Comparison of ENCODE assay signal across 10 cellular contexts in genomic region chr15:41569232-41569631, GRCh38. TPM values are rescaled to one million over a fixed set of nuclear protein-coding genes. Genes with fewer than 3 reads are reported as not detected.
DNase-seq lines count a peak whose midpoint lies in the region; TF ChIP-seq lines count a peak whose summit lies in the region.
"Not testable (repeated sequence)": the region's sequence is repeated elsewhere in the genome, so short reads cannot be mapped to it uniquely, and the experiment has no call there.
"Had no signal": no experiment of that assay in that cellular context is flagged by ENCODE, and none has a peak within 500 bp of the region (broad histone marks: within the 10 kb centered on the region; RNA-seq: fewer than 3 reads in every experiment).

No MANE protein-coding gene starts in this region.

- not testable (repeated sequence) for DNase-seq in Caco-2; caudate nucleus (lab: John Stamatoyannopoulos, UW); endothelial cell (ENCODE audit: low spot score); neural progenitor cell (ENCODE audit: low spot score)

- H3F3A ChIP-seq in neural progenitor cell (ENCODE audit: low read depth): peaks cover 41% of the 10 kb centered on the region

- H3K4me1 Mint-ChIP-seq in Caco-2 (ENCODE audit: low read depth, unreplicated experiment): peaks cover 36% of the 10 kb centered on the region
- H3K4me1 Mint-ChIP-seq in endothelial cell (ENCODE audit: unreplicated experiment): peaks cover 45% of the 10 kb centered on the region
- H3K4me1 Mint-ChIP-seq in neural progenitor cell: peaks cover 42% of the 10 kb centered on the region

- not testable (repeated sequence) for H4K20me1 ChIP-seq in neural progenitor cell (ENCODE audit: low read depth)

- not testable (repeated sequence) for H3K9me3 Mint-ChIP-seq in Caco-2 (ENCODE audit: unreplicated experiment); endothelial cell (ENCODE audit: unreplicated experiment); neural progenitor cell

- peak overlapping the region; percentile 99 for H3K27ac ChIP-seq in HUES64 (ENCODE audit: low read depth, low read length)
- H3K27ac ChIP-seq in caudate nucleus (ENCODE audit: low read depth, low read length): peak overlapping the region; percentile 63
- peak overlapping the region; percentile 43 for H3K27ac ChIP-seq in iPS-20b (ENCODE audit: low read length)
- peak overlapping the region; percentile 98 for H3K27ac ChIP-seq in mesodermal cell (ENCODE audit: low read depth, low read length, severe bottlenecking)
- H3K27ac ChIP-seq in neural progenitor cell: peak overlapping the region; percentile 99
- peak overlapping the region; percentile 52 for H3K27ac ChIP-seq in subcutaneous abdominal adipose tissue (ENCODE audit: low read depth, low read length)

- H3K4me2 ChIP-seq in neural progenitor cell: peak overlapping the region; percentile 81

- WGBS in HUES64: 100% methylated on average over 1 of the region's 1 CpG
- 100% methylated on average over 1 of the region's 1 CpG; no CpG with 5 or more reads in 1 of the 2 experiments for WGBS in mesodermal cell (ENCODE audit: insufficient coverage in 2 of 2), 2 experiments

- not testable (repeated sequence) for H3K4me3 Mint-ChIP-seq in Caco-2 (ENCODE audit: unreplicated experiment); neural progenitor cell
- peak overlapping the region; percentile 32 for H3K4me3 Mint-ChIP-seq in endothelial cell (ENCODE audit: unreplicated experiment)

- H3K36me3 ChIP-seq in Caco-2 (ENCODE audit: control insufficient read depth, insufficient read depth, low read length); neural progenitor cell: not testable (repeated sequence)
- H3K36me3 ChIP-seq in HUES64 (ENCODE audit: insufficient read depth, low read length) (peaks cover 76% of the 10 kb centered on the region), iPS-20b (ENCODE audit: insufficient read depth, low read depth, low read length) (peaks cover 80% of the 10 kb centered on the region), mesodermal cell (ENCODE audit: control insufficient read depth, insufficient read depth, low read length) (peaks cover 76% of the 10 kb centered on the region), subcutaneous abdominal adipose tissue (ENCODE audit: control insufficient read depth in 5 of 5, insufficient read depth in 5 of 5, low read length in 5 of 5) (peaks cover 2 to 63% (median 44%) of the 10 kb centered on the region in 5 donors)

- intact Hi-C loops in Caco-2 (cut with micrococcal nuclease; ENCODE audit: unreplicated experiment): loop anchor here (5.0 kb wide), 1 partner anchor 93 kb away; the partner anchor contains the start of gene MGA

- H3K4me1 ChIP-seq in Caco-2: peaks cover 46% of the 10 kb centered on the region
- H3K4me1 ChIP-seq in HUES64 (ENCODE audit: insufficient read depth, low read length): peaks cover 44% of the 10 kb centered on the region
- H3K4me1 ChIP-seq in iPS-20b (ENCODE audit: insufficient read depth, low read length): peaks cover 41% of the 10 kb centered on the region
- H3K4me1 ChIP-seq in mesodermal cell (ENCODE audit: control insufficient read depth, insufficient read depth, low read length, poor library complexity, severe bottlenecking): peaks cover 53% of the 10 kb centered on the region
- H3K4me1 ChIP-seq in neural progenitor cell: peaks cover 51% of the 10 kb centered on the region
- peaks cover 6 to 63% (median 44%) of the 10 kb centered on the region in 5 donors for H3K4me1 ChIP-seq in subcutaneous abdominal adipose tissue (ENCODE audit: control insufficient read depth in 5 of 5, insufficient read depth in 5 of 5, low read length in 5 of 5)

- not testable (repeated sequence) for H3K27me3 ChIP-seq in Caco-2 (replicated peaks; ENCODE audit: control insufficient read depth, insufficient read depth, low read length); HUES64 (ENCODE audit: insufficient read depth, low read length); iPS-20b (ENCODE audit: insufficient read depth, low read length); neural progenitor cell; subcutaneous abdominal adipose tissue (ENCODE audit: control insufficient read depth in 5 of 5, insufficient read depth in 4 of 5, low read length in 5 of 5)

- POLR2A ChIA-PET in Caco-2 (lab: Charles Lee): interaction anchor here (0.6 to 1.7 kb wide), 3 partner anchors 16 to 53 kb away, joined by 3 to 17 read pairs (median 8); no protein-coding TSS in a partner anchor

- not testable (repeated sequence) for H2AFZ ChIP-seq in neural progenitor cell (replicated peaks)

- not testable (repeated sequence) for H3K9me3 ChIP-seq in Caco-2; HUES64 (ENCODE audit: insufficient read depth, low read depth, low read length); iPS-20b (ENCODE audit: insufficient read depth, low read depth, low read length); mesodermal cell (ENCODE audit: control insufficient read depth, low read length); neural progenitor cell (ENCODE audit: low read depth); subcutaneous abdominal adipose tissue (ENCODE audit: control insufficient read depth in 5 of 5, low read length in 5 of 5)

- BruUV-seq in Caco-2 (replicated peaks; lab: Mats Ljungman, UMichigan): not testable (repeated sequence)

- H3K36me3 Mint-ChIP-seq in Caco-2 (ENCODE audit: insufficient read depth, unreplicated experiment) (peaks cover 40% of the 10 kb centered on the region), endothelial cell (ENCODE audit: low read depth, unreplicated experiment) (peaks cover 37% of the 10 kb centered on the region)
- not testable (repeated sequence) for H3K36me3 Mint-ChIP-seq in neural progenitor cell

- peaks cover 25% of the 10 kb centered on the region for H3K79me2 ChIP-seq in neural progenitor cell (ENCODE audit: low read depth)

- not testable (repeated sequence) for H3K4me3 ChIP-seq in Caco-2 (ENCODE audit: low read depth, low read length); HUES64 (ENCODE audit: low read length); iPS-20b (ENCODE audit: low read length); mesodermal cell (ENCODE audit: extremely low read depth, insufficient read depth, low read length, poor library complexity, severe bottlenecking); neural progenitor cell; subcutaneous abdominal adipose tissue (ENCODE audit: low read depth in 1 of 5, low read length in 5 of 5)

- CTCF ChIA-PET in Caco-2 (lab: Charles Lee): interaction anchor here (1.3 to 2.3 kb wide), 2 partner anchors 16 to 25 kb away, joined by 4 to 10 read pairs; partner anchors contain the start of gene RPAP1

- not testable (repeated sequence) for TF ChIP-seq CTCF in Caco-2 (IDR thresholded peaks at IDR 0.05; ENCODE audit: insufficient read depth in 1 of 2, low read depth in 1 of 2, low read length in 1 of 2, severe bottlenecking in 1 of 2, unreplicated experiment in 1 of 2); endothelial cell (IDR thresholded peaks at IDR 0.05; ENCODE audit: unreplicated experiment); neural progenitor cell (IDR thresholded peaks at IDR 0.05)

- not testable (repeated sequence) for H3K27me3 Mint-ChIP-seq in Caco-2 (ENCODE audit: insufficient read depth, unreplicated experiment); endothelial cell (ENCODE audit: unreplicated experiment); neural progenitor cell (ENCODE audit: insufficient read depth, low read depth)

- H3K27ac Mint-ChIP-seq in Caco-2 (ENCODE audit: unreplicated experiment) (peak overlapping the region; percentile 89), endothelial cell (ENCODE audit: unreplicated experiment) (peak overlapping the region; percentile 99), neural progenitor cell (peak overlapping the region; percentile 72)

- not testable (repeated sequence) for H3K9ac ChIP-seq in HUES64 (ENCODE audit: low read depth, low read length); neural progenitor cell; subcutaneous abdominal adipose tissue (ENCODE audit: low read length in 5 of 5)
- peak overlapping the region; percentile 91 for H3K9ac ChIP-seq in iPS-20b (ENCODE audit: low read depth, low read length)

RNA-seq across cellular contexts. Expression of gene TYRO3, which starts 10.2 kb away (rescaled TPM):
- 118 and 120 TPM in 2 replicates for total RNA-seq in Caco-2 (2022)
- polyA plus RNA-seq in HUES64 (2013, experiment 1 of 2): 66.2 TPM
- polyA plus RNA-seq in HUES64 (2013, experiment 2 of 2): 76.8 TPM
- total RNA-seq in endothelial cell (ENCODE audit: unreplicated experiment): 115 TPM
- 81.7 TPM for polyA plus RNA-seq in mesodermal cell (2013, experiment 1 of 2)
- polyA plus RNA-seq in mesodermal cell (2013, experiment 2 of 2): 79.1 TPM
- 59.1 and 116 TPM in 2 replicates for total RNA-seq in neural progenitor cell (ENCODE audit: low replicate concordance)

RNA-seq across cellular contexts. Expression of gene RPAP1, which starts 25.2 kb away (rescaled TPM):
- total RNA-seq in Caco-2 (2022): 55.3 and 67.1 TPM in 2 replicates
- 32.8 TPM for polyA plus RNA-seq in HUES64 (2013, experiment 1 of 2)
- polyA plus RNA-seq in HUES64 (2013, experiment 2 of 2): 33.0 TPM
- total RNA-seq in endothelial cell (ENCODE audit: unreplicated experiment): 41.2 TPM
- polyA plus RNA-seq in mesodermal cell (2013, experiment 1 of 2): 38.0 TPM
- polyA plus RNA-seq in mesodermal cell (2013, experiment 2 of 2): 26.4 TPM
- 20.3 and 36.8 TPM in 2 replicates for total RNA-seq in neural progenitor cell (ENCODE audit: low replicate concordance)

RNA-seq across cellular contexts. Expression of gene LTK, which starts 55.6 kb away (rescaled TPM):
- total RNA-seq in Caco-2 (2022): 8.5 and 10.9 TPM in 2 replicates
- polyA plus RNA-seq in HUES64 (2013, experiment 1 of 2): not detected
- not detected for polyA plus RNA-seq in HUES64 (2013, experiment 2 of 2)
- total RNA-seq in endothelial cell (ENCODE audit: unreplicated experiment): 25.7 TPM
- 1.8 TPM for polyA plus RNA-seq in mesodermal cell (2013, experiment 1 of 2)
- 2.2 TPM for polyA plus RNA-seq in mesodermal cell (2013, experiment 2 of 2)
- 0.12 TPM in 1 of 2 replicates, not detected in the other for total RNA-seq in neural progenitor cell (ENCODE audit: low replicate concordance)
- total RNA-seq: HT1080 had no signal
- polyA plus RNA-seq: CD14-positive monocyte had no signal

Comparison
In these comparisons a context has a peak if more than half of its experiments do, and no peak if none do; other contexts are left out.
1. H3K27ac ChIP-seq: peak in every context shown above with its lines; median percentile 99 in HUES64; 99 in neural progenitor cell; 98 in mesodermal cell; 63 in caudate nucleus; 52 in subcutaneous abdominal adipose tissue; 43 in iPS-20b.